In the genomic region with DNA sequence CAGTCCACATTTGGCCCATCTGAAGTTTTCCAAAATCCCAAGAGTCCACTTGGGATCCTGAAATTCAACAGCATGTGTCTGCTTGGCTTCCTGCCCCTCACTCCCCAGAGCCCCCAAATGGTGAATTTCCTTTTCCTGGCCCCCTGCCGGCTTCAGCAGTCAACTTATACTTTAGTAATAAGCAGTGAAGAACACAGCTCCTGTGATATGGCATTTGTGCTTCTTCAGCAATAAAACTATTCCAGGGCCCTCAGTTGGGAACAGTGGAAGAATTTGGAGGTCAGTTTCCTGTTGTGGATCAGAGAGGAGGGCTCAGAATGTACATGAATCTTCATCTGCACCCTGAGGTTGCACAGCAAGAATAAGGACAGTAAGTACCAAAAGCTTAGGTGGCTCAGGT, we compare ENCODE assay signal across 27 cellular contexts. TPM values are rescaled to one million over a fixed set of nuclear protein-coding genes. Genes with fewer than 3 reads are reported as not detected.
DNase-seq lines count a peak whose midpoint lies in the region; ATAC-seq, FAIRE-seq and TF ChIP-seq lines count a peak whose summit lies in the region.
"Had no signal": no experiment of that assay in that cellular context is flagged by ENCODE, and none has a peak within 500 bp of the region (broad histone marks: within the 10 kb centered on the region; RNA-seq: fewer than 3 reads in every experiment).

No MANE protein-coding gene starts in this region.

- intact Hi-C loops in stomach (cut with DNase I; ENCODE audit: low total_unique reads) (loop anchor here (5.0 kb wide), 1 partner anchor 206 kb away; no protein-coding TSS in a partner anchor), adrenal gland (cut with DNase I) (loop anchor here in 1 of 2 donors (2.0 to 5.0 kb wide), 2 partner anchors 209 to 331 kb away; no protein-coding TSS in a partner anchor)

- no peak for ATAC-seq in left lobe of liver
- ATAC-seq: activated CD8-positive, alpha-beta T cell treated with anti-CD3 and anti-CD28 coated beads, Interleukin-2, amount 10 ng/mL, durations not matched to agents 7 days and 5 days; stimulated activated naive CD8-positive, alpha-beta T cell treated with anti-CD3 and anti-CD28 coated beads, Interleukin-15, amount 100 ng/mL, for 72 hours had no signal

- H2BK12ac ChIP-seq in mesenchymal stem cell (ENCODE audit: low read length in 2 of 2): no peak overlapping the region

- H2AFZ ChIP-seq in astrocyte (ENCODE audit: low read depth, low read length) (no peak overlapping the region), mesenchymal stem cell (ENCODE audit: low read depth, low read length) (no peak overlapping the region)

- H2AK5ac ChIP-seq in mesenchymal stem cell (ENCODE audit: low read length, severe bottlenecking): peak overlapping the region; percentile 42

- H4K8ac ChIP-seq in mesenchymal stem cell (ENCODE audit: low read length): no peak overlapping the region

- H3K4me1 Mint-ChIP-seq in astrocyte (ENCODE audit: low read depth, unreplicated experiment): peaks cover 17% of the 10 kb centered on the region

- peaks cover 2% of the 10 kb centered on the region for H3K27me3 Mint-ChIP-seq in astrocyte (ENCODE audit: low read depth, unreplicated experiment)
- H3K27me3 Mint-ChIP-seq: activated naive CD8-positive, alpha-beta T cell; stimulated activated naive CD8-positive, alpha-beta T cell treated with anti-CD3 and anti-CD28 coated beads, Interleukin-15, amount 100 ng/mL, for 72 hours had no signal

- H3K27ac Mint-ChIP-seq in astrocyte (ENCODE audit: unreplicated experiment): no peak overlapping the region
- H3K27ac Mint-ChIP-seq: activated CD8-positive, alpha-beta T cell treated with anti-CD3 and anti-CD28 coated beads, Interleukin-2, amount 10 ng/mL, durations not matched to agents 7 days and 5 days; activated naive CD8-positive, alpha-beta T cell; stimulated activated naive CD8-positive, alpha-beta T cell treated with anti-CD3 and anti-CD28 coated beads, Interleukin-15, amount 100 ng/mL, for 72 hours had no signal

- TF ChIP-seq EP300 in stomach (IDR thresholded peaks at IDR 0.05): no peak

- no peaks in the 10 kb centered on the region for H3K36me3 ChIP-seq in astrocyte (ENCODE audit: insufficient read depth, low read length)
- H3K36me3 ChIP-seq in mesenchymal stem cell (ENCODE audit: control insufficient read depth in 1 of 2, insufficient read depth in 2 of 2, low read depth in 1 of 2, low read length in 2 of 2): no peaks in the 10 kb centered on the region
- peaks cover 0 to 31% (median 8%) of the 10 kb centered on the region in 4 donors for H3K36me3 ChIP-seq in stomach
- no peaks in the 10 kb centered on the region for H3K36me3 ChIP-seq in adrenal gland (replicated peaks in 1 of 2)
- H3K36me3 ChIP-seq: prostate gland had no signal

- peak overlapping the region; percentile 51 for H3K27ac ChIP-seq in astrocyte (ENCODE audit: low read depth, low read length)
- peak overlapping the region; percentile 87 for H3K27ac ChIP-seq in mesenchymal stem cell (ENCODE audit: low read length, poor library complexity, severe bottlenecking)
- H3K27ac ChIP-seq in stomach: peak overlapping the region in 3 of 5 donors; percentile 4 to 78 (median 24)
- H3K27ac ChIP-seq in adrenal gland: no peak overlapping the region
- H3K27ac ChIP-seq: prostate gland, RWPE1 had no signal

- H3K9me3 ChIP-seq in astrocyte (ENCODE audit: insufficient read depth, low read depth, low read length) (no peaks in the 10 kb centered on the region), mesenchymal stem cell (ENCODE audit: control insufficient read depth, low read length) (no peaks in the 10 kb centered on the region), stomach (no peaks in the 10 kb centered on the region), adrenal gland (replicated peaks in 1 of 3) (no peaks in the 10 kb centered on the region)
- H3K9me3 ChIP-seq: prostate gland had no signal

- WGBS in mesenchymal stem cell: no CpG with 5 or more reads among the region's 1 CpG
- 24 to 67% (median 38%) methylated on average over 1 of the region's 1 CpG for WGBS in stomach, 5 donors
- 17 to 80% (median 37%) methylated on average over 1 of the region's 1 CpG for WGBS in adrenal gland, 4 donors

- H3K14ac ChIP-seq in mesenchymal stem cell (ENCODE audit: low read length in 2 of 2): no peak overlapping the region

- no peaks in the 10 kb centered on the region for H3K9me3 Mint-ChIP-seq in astrocyte (ENCODE audit: unreplicated experiment)
- H3K9me3 Mint-ChIP-seq: stimulated activated naive CD8-positive, alpha-beta T cell treated with anti-CD3 and anti-CD28 coated beads, Interleukin-15, amount 100 ng/mL, for 72 hours had no signal

- peak overlapping the region; percentile 53 for H3K4me2 ChIP-seq in astrocyte (ENCODE audit: low read length)
- no peak overlapping the region for H3K4me2 ChIP-seq in mesenchymal stem cell (ENCODE audit: low read length, poor library complexity, severe bottlenecking)

- H2BK15ac ChIP-seq in mesenchymal stem cell (ENCODE audit: low read depth, poor library complexity, severe bottlenecking): no peak overlapping the region

- H3K79me2 ChIP-seq in astrocyte (ENCODE audit: insufficient read depth, low read length): no peaks in the 10 kb centered on the region

- H3K9ac ChIP-seq in astrocyte (ENCODE audit: low read length) (peak overlapping the region; percentile 44), mesenchymal stem cell (ENCODE audit: low read length) (no peak overlapping the region)

- no peaks in the 10 kb centered on the region for H3K27me3 ChIP-seq in astrocyte (ENCODE audit: insufficient read depth, low read length)
- H3K27me3 ChIP-seq in mesenchymal stem cell (ENCODE audit: control insufficient read depth in 1 of 2, insufficient read depth in 1 of 2, low read length in 2 of 2): peaks cover 0 to 4% of the 10 kb centered on the region in 2 experiments
- no peaks in the 10 kb centered on the region for H3K27me3 ChIP-seq in stomach
- no peaks in the 10 kb centered on the region for H3K27me3 ChIP-seq in adrenal gland

- H3K4me3 ChIP-seq in GM12864 (ENCODE audit: low read depth, low read length) (no peak overlapping the region), astrocyte (ENCODE audit: insufficient read depth, low read depth, low read length) (no peak overlapping the region), mesenchymal stem cell (ENCODE audit: insufficient read depth in 1 of 2, low read depth in 1 of 2, low read length in 2 of 2) (no peak overlapping the region), stomach (no peak overlapping the region), adrenal gland (no peak overlapping the region)
- H3K4me3 ChIP-seq: prostate gland had no signal

- TF ChIP-seq POLR2A in stomach (IDR thresholded peaks at IDR 0.05): no peak
- no peak for TF ChIP-seq POLR2A in adrenal gland (IDR thresholded peaks at IDR 0.05)

- no peak for FAIRE-seq in astrocyte (lab: Jason Lieb, UNC)
- FAIRE-seq: endothelial cell of umbilical vein, GM18507, kidney had no signal

- H3K4ac ChIP-seq in mesenchymal stem cell (ENCODE audit: low read depth in 1 of 2, low read length in 2 of 2): no peak overlapping the region

- no peak overlapping the region for H3K23ac ChIP-seq in mesenchymal stem cell (ENCODE audit: low read length in 2 of 2)

- TF ChIP-seq CTCF in GM12864 (IDR thresholded peaks at IDR 0.05; ENCODE audit: low read depth, low read length, missing control alignments): peak; percentile 11
- TF ChIP-seq CTCF in astrocyte (IDR thresholded peaks at IDR 0.05; ENCODE audit: insufficient read depth, low read depth, low read length): no peak
- no peak for TF ChIP-seq CTCF in stomach (IDR thresholded peaks at IDR 0.05)
- no peak for TF ChIP-seq CTCF in adrenal gland (IDR thresholded peaks at IDR 0.05)

- no peak overlapping the region for H2BK120ac ChIP-seq in mesenchymal stem cell (ENCODE audit: low read depth, low read length)

- H3K4me1 ChIP-seq in astrocyte (ENCODE audit: insufficient read depth, low read length) (peaks cover 22% of the 10 kb centered on the region), mesenchymal stem cell (ENCODE audit: control insufficient read depth, insufficient read depth, low read depth, low read length) (peaks cover 19% of the 10 kb centered on the region), stomach (peaks cover 0 to 17% (median 3%) of the 10 kb centered on the region in 4 donors), adrenal gland (replicated peaks in 1 of 2) (no peaks in the 10 kb centered on the region)
- H3K4me1 ChIP-seq: prostate gland had no signal

- H3K18ac ChIP-seq in mesenchymal stem cell (ENCODE audit: low read depth in 1 of 2, low read length in 2 of 2): no peak overlapping the region

- H4K91ac ChIP-seq in mesenchymal stem cell (ENCODE audit: low read length): no peak overlapping the region

- H3K36me3 Mint-ChIP-seq in astrocyte (ENCODE audit: low read depth, unreplicated experiment): no peaks in the 10 kb centered on the region
- H3K36me3 Mint-ChIP-seq: activated naive CD8-positive, alpha-beta T cell had no signal

- H3K79me1 ChIP-seq in mesenchymal stem cell (replicated peaks; ENCODE audit: low read length, poor library complexity, severe bottlenecking): no peaks in the 10 kb centered on the region

- H3K4me3 Mint-ChIP-seq in astrocyte (ENCODE audit: unreplicated experiment): peak overlapping the region; percentile 27
- H3K4me3 Mint-ChIP-seq: activated CD8-positive, alpha-beta T cell treated with anti-CD3 and anti-CD28 coated beads, Interleukin-2, amount 10 ng/mL, durations not matched to agents 7 days and 5 days; activated naive CD8-positive, alpha-beta T cell; stimulated activated naive CD8-positive, alpha-beta T cell treated with anti-CD3 and anti-CD28 coated beads, Interleukin-15, amount 100 ng/mL, for 72 hours had no signal

- no peak for DNase-seq in GM12864 (ENCODE audit: low read depth)
- no peak for DNase-seq in astrocyte (ENCODE audit: low read depth)
- no peak for DNase-seq in mesenchymal stem cell
- DNase-seq in stomach: no peak
- no peak for DNase-seq in hippocampal formation (lab: John Stamatoyannopoulos, UW)
- DNase-seq in left lobe of liver (ENCODE audit: low spot score): no peak
- DNase-seq in retina: no peak
- no peak for DNase-seq in adrenal gland
- DNase-seq: activated CD8-positive, alpha-beta T cell treated with anti-CD3 and anti-CD28 coated beads, Interleukin-2, amount 10 ng/mL, durations not matched to agents 7 days and 5 days; activated T-cell treated with anti-CD3 and anti-CD28 coated beads for 4 hours; Calu3; DMS79 treated with DMSO at 0.1 percent for 48 hours; glutamatergic neuron; Kasumi-1; MV-4-11; NCI-H1436 treated with DMSO at 0.1 percent for 48 hours; NCI-H446 treated with DMSO at 0.1 percent for 48 hours; stimulated activated CD8-positive, alpha-beta memory T cell treated with anti-CD3 and anti-CD28 coated beads, Interleukin-4, amount 100 ng/mL, for 48 hours; stimulated activated naive CD8-positive, alpha-beta T cell treated with anti-CD3 and anti-CD28 coated beads, Interleukin-15, amount 100 ng/mL, for 72 hours; T-helper 2 cell had no signal

- H2BK5ac ChIP-seq in mesenchymal stem cell (ENCODE audit: low read depth, low read length, poor library complexity, severe bottlenecking): no peak overlapping the region

- no peaks in the 10 kb centered on the region for H4K20me1 ChIP-seq in astrocyte (ENCODE audit: insufficient read depth, low read length)

RNA-seq across cellular contexts. Expression of a gene that starts 51.0 kb away (rescaled TPM):
- total RNA-seq in astrocyte: 0.14 and 0.16 TPM in 2 replicates
- not detected for polyA plus RNA-seq in mesenchymal stem cell (2013, experiment 1 of 2)
- not detected for polyA plus RNA-seq in mesenchymal stem cell (2013, experiment 2 of 2)
- 1 to 10 TPM in 3 of 5 donors, under 1 TPM in 1, not detected in 1; under 0.01 to 2.3 (median 1.4) TPM for total RNA-seq in stomach
- polyA plus RNA-seq in stomach: 10 to 100 TPM in 1 of 3 donors, 1 to 10 TPM in 1, under 1 TPM in 1; 0.73 to 11.0 (median 1.4) TPM
- 1.1 TPM for total RNA-seq in left lobe of liver
- 1 to 10 TPM in 6 of 8 donors, under 1 TPM in 2; 0.79 to 4.1 (median 2.1) TPM for total RNA-seq in adrenal gland
- 1 to 10 TPM in 2 of 3 donors, under 1 TPM in 1; 0.77 to 2.4 (median 1.0) TPM for polyA plus RNA-seq in adrenal gland
- total RNA-seq: Calu3, endothelial cell of umbilical vein, lung microvascular endothelial cell had no signal
- polyA plus RNA-seq: endothelial cell of umbilical vein had no signal

Comparison
In these comparisons a context has a peak if more than half of its experiments do, and no peak if none do; other contexts are left out.
1. H3K27ac ChIP-seq: peak in astrocyte (single experiment), mesenchymal stem cell (single experiment) and stomach (3 of 5); none in adrenal gland (0 of 5).